ENCODE assay signal across 10 cellular contexts in genomic region chr4:26197018-26197779, GRCh38.
DNase-seq lines count a peak whose midpoint lies in the region; ATAC-seq, FAIRE-seq and TF ChIP-seq lines count a peak whose summit lies in the region.
"Had no signal": no experiment of that assay in that cellular context is flagged by ENCODE, and none has a peak within 500 bp of the region (broad histone marks: within the 10 kb centered on the region; RNA-seq: fewer than 3 reads in every experiment).

No MANE protein-coding gene starts in this region.

- H3K4me1 ChIP-seq in GM12878 (ENCODE audit: control insufficient read depth, insufficient read depth, low read length) = peaks cover 35% of the 10 kb centered on the region
- no peaks in the 10 kb centered on the region for H3K4me1 ChIP-seq in testis

- peak; percentile 81 for DNase-seq in NK-92 treated with Interleukin-12 subunit alpha and Interleukin-12 subunit beta, amount 100 ng/mL, for 24 hours (lab: John Stamatoyannopoulos, UW)
- no peak for DNase-seq in NK-92 (lab: John Stamatoyannopoulos, UW; ENCODE audit: unreplicated experiment)
- DNase-seq in T-helper 2 cell = peak in 4 of 5 experiments; percentile 14 to 96 (median 56)
- peak; percentile 89 for DNase-seq in GM12878 (ENCODE audit: low read depth, low spot score)
- DNase-seq in stimulated activated CD4-positive, alpha-beta T cell treated with anti-CD3 and anti-CD28 coated beads, Interleukin-4, amount 100 ng/mL, for 24 hours = peak; percentile 77
- no peak for DNase-seq in NAMALWA (ENCODE audit: low spot score)
- DNase-seq in testis = no peak

- no peak for TF ChIP-seq CTCF in GM12878 (IDR thresholded peaks at IDR 0.05 in 2 of 3, conservative IDR thresholded peaks at IDR 0.05 in 1 of 3; ENCODE audit: control insufficient read depth in 2 of 3, extremely low read depth in 1 of 3, insufficient read depth in 1 of 3, low read depth in 3 of 3, low read length in 3 of 3)
- no peak for TF ChIP-seq CTCF in testis (IDR thresholded peaks at IDR 0.05)

- peak overlapping the region; percentile 43 for H2AFZ ChIP-seq in GM12878 (ENCODE audit: control insufficient read depth, low read depth, low read length)

- peak; percentile 37 for TF ChIP-seq RAD21 in GM12878 (IDR thresholded peaks at IDR 0.05; ENCODE audit: insufficient read depth, low read depth, low read length)

- SMC1A ChIA-PET in GM12878 (lab: Charles Lee; ENCODE audit: uncharacterized antibody, unreplicated experiment) = interaction anchor here (1.1 to 1.6 kb wide), 6 partner anchors 9 to 79 kb away, joined by 3 to 4 read pairs (median 3); no protein-coding TSS in a partner anchor

- peak overlapping the region; percentile 14; the same call in 1 of the 2 replicates for H3K27ac ChIP-seq in GM12878 (ENCODE audit: control insufficient read depth, insufficient read depth)
- H3K27ac ChIP-seq in testis = no peak overlapping the region
- H3K27ac ChIP-seq: 22Rv1 had no signal

- POLR2A ChIA-PET in GM12878 (lab: Charles Lee) = interaction anchor here (1.0 kb wide), 1 partner anchor 103 kb away, joined by 3 read pairs; no protein-coding TSS in a partner anchor

- H4K20me1 ChIP-seq in GM12878 (ENCODE audit: control insufficient read depth, insufficient read depth) = no peaks in the 10 kb centered on the region

- WGBS in GM12878 (ENCODE audit: insufficient coverage, insufficient replicate concordance, low lambda C conversion rate, missing lambda C conversion rate) = 18% methylated on average over 9 of the region's 9 CpGs
- 83 to 93% methylated on average over 9 of the region's 9 CpGs for WGBS in testis, 2 donors

- ATAC-seq in HG03135 (IDR thresholded peaks at IDR 0.05; ENCODE audit: unreplicated experiment) (peak; percentile 75), GM12878 (peak; percentile 84)

- H3K36me3 ChIP-seq in GM12878 (ENCODE audit: control insufficient read depth in 2 of 2, insufficient read depth in 2 of 2, low read length in 1 of 2) = no peaks in the 10 kb centered on the region
- no peaks in the 10 kb centered on the region for H3K36me3 ChIP-seq in testis (ENCODE audit: low read depth, missing control alignments)
- H3K36me3 ChIP-seq: heart left ventricle had no signal

- no peak for TF ChIP-seq POLR2A in GM12878 (IDR thresholded peaks at IDR 0.05; ENCODE audit: low read depth, low read length)
- TF ChIP-seq POLR2A in testis (IDR thresholded peaks at IDR 0.05) = no peak

- no TSS peak for BruUV-seq in GM12878 (replicated peaks; lab: Mats Ljungman, UMichigan)

- CTCF ChIA-PET in GM12878 (lab: Yijun Ruan, JAX) = interaction anchor here (0.8 to 2.0 kb wide), 5 partner anchors 32 to 204 kb away, joined by 3 to 5 read pairs (median 3); no protein-coding TSS in a partner anchor

- intact Hi-C loops in GM12878 (cut with micrococcal nuclease; ENCODE audit: unreplicated experiment) (loop anchor here (1.0 to 5.0 kb wide), 2 partner anchors 123 to 210 kb away; no protein-coding TSS in a partner anchor), testis (cut with DNase I; ENCODE audit: low total_unique reads) (no loop called here)

- H3K4me3 ChIP-seq in GM12878 (no peak overlapping the region), testis (no peak overlapping the region)
- H3K4me3 ChIP-seq: heart left ventricle had no signal

- H3K79me2 ChIP-seq in GM12878 (ENCODE audit: control insufficient read depth, insufficient read depth, low read length) = no peaks in the 10 kb centered on the region

- peak overlapping the region; percentile 40 for H3K4me2 ChIP-seq in GM12878 (ENCODE audit: control insufficient read depth, insufficient read depth)

- in situ Hi-C loops in GM12878 (cut with MboI) = no loop called here

- H3K27me3 ChIP-seq in GM12878 (replicated peaks in 1 of 2; ENCODE audit: control insufficient read depth in 2 of 2, insufficient read depth in 2 of 2, low read length in 1 of 2) (no peaks in the 10 kb centered on the region), testis (no peaks in the 10 kb centered on the region)
- H3K27me3 ChIP-seq: heart left ventricle had no signal

- RAD21 ChIA-PET in GM12878 (lab: Charles Lee; ENCODE audit: unreplicated experiment) = interaction anchor here (1.0 to 1.3 kb wide), 3 partner anchors 22 to 114 kb away, joined by 3 read pairs; no protein-coding TSS in a partner anchor

- H3K9me3 ChIP-seq in GM12878 (replicated peaks; ENCODE audit: control insufficient read depth, insufficient read depth, low read length) (no peaks in the 10 kb centered on the region), testis (no peaks in the 10 kb centered on the region)
- H3K9me3 ChIP-seq: heart left ventricle had no signal

- peak; percentile 97 for FAIRE-seq in GM12878 (lab: Jason Lieb, UNC)

- TF ChIP-seq EP300 in GM12878 (IDR thresholded peaks at IDR 0.05; ENCODE audit: borderline replicate concordance in 1 of 2, control insufficient read depth in 1 of 2, low read depth in 2 of 2, low read length in 2 of 2) = peak; percentile 49 to 50; a peak in 2 of 4 replicates

- H3K9ac ChIP-seq in GM12878 (ENCODE audit: control insufficient read depth, insufficient read depth, low read length) = no peak overlapping the region

TF ChIP-seq in GM12878, 131 proteins besides CTCF, POLR2A, EP300 and RAD21 (continues in another document):
- TF ChIP-seq ZNF687 (IDR thresholded peaks at IDR 0.05) (no peak), PML (IDR thresholded peaks at IDR 0.05; ENCODE audit: low read length) (peak; percentile 81; the same call in 1 of the 2 replicates), IKZF1 (conservative IDR thresholded peaks at IDR 0.05) (peak; percentile 91), IRF4 (IDR thresholded peaks at IDR 0.05; ENCODE audit: low read depth, low read length) (peak; percentile 95), PAX5 (IDR thresholded peaks at IDR 0.05; ENCODE audit: borderline replicate concordance, low read depth, low read length) (peak; percentile 92; the same call in 1 of the 2 replicates), ZNF384 (IDR thresholded peaks at IDR 0.05; ENCODE audit: borderline replicate concordance, low read depth, low read length) (no peak), JUNB (IDR thresholded peaks at IDR 0.05) (peak; percentile 89), CREM (IDR thresholded peaks at IDR 0.05; ENCODE audit: low read depth) (peak; percentile 85), NFIC (IDR thresholded peaks at IDR 0.05; ENCODE audit: low read depth, low read length) (peak; percentile 94), EED (IDR thresholded peaks at IDR 0.05; ENCODE audit: low read depth) (peak; percentile 98), MTA2 (IDR thresholded peaks at IDR 0.05; ENCODE audit: low read depth) (peak; percentile 29; the same call in 1 of the 2 replicates), FOS (IDR thresholded peaks at IDR 0.05; ENCODE audit: borderline replicate concordance, extremely low read depth, insufficient read length) (no peak)
- TF ChIP-seq, protein P1, sequence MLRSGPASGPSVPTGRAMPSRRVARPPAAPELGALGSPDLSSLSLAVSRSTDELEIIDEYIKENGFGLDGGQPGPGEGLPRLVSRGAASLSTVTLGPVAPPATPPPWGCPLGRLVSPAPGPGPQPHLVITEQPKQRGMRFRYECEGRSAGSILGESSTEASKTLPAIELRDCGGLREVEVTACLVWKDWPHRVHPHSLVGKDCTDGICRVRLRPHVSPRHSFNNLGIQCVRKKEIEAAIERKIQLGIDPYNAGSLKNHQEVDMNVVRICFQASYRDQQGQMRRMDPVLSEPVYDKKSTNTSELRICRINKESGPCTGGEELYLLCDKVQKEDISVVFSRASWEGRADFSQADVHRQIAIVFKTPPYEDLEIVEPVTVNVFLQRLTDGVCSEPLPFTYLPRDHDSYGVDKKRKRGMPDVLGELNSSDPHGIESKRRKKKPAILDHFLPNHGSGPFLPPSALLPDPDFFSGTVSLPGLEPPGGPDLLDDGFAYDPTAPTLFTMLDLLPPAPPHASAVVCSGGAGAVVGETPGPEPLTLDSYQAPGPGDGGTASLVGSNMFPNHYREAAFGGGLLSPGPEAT (IDR thresholded peaks at IDR 0.05; ENCODE audit: low read depth) = peak; percentile 42; the same call in 1 of the 2 replicates
- TF ChIP-seq, protein P2, sequence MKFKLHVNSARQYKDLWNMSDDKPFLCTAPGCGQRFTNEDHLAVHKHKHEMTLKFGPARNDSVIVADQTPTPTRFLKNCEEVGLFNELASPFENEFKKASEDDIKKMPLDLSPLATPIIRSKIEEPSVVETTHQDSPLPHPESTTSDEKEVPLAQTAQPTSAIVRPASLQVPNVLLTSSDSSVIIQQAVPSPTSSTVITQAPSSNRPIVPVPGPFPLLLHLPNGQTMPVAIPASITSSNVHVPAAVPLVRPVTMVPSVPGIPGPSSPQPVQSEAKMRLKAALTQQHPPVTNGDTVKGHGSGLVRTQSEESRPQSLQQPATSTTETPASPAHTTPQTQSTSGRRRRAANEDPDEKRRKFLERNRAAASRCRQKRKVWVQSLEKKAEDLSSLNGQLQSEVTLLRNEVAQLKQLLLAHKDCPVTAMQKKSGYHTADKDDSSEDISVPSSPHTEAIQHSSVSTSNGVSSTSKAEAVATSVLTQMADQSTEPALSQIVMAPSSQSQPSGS (IDR thresholded peaks at IDR 0.05; ENCODE audit: low read length) = peak; percentile 95

Comparison
In these comparisons a context has a peak if more than half of its experiments do, and no peak if none do; other contexts are left out.
1. DNase-seq: peak in NK-92 treated with Interleukin-12 subunit alpha and Interleukin-12 subunit beta, amount 100 ng/mL, for 24 hours (single experiment), T-helper 2 cell (4 of 5), GM12878 (single experiment) and stimulated activated CD4-positive, alpha-beta T cell treated with anti-CD3 and anti-CD28 coated beads, Interleukin-4, amount 100 ng/mL, for 24 hours (single experiment); none in NK-92 (single experiment), NAMALWA (single experiment) and testis (single experiment).